17 cellular contexts compared by ENCODE assay signal in the genomic region with DNA sequence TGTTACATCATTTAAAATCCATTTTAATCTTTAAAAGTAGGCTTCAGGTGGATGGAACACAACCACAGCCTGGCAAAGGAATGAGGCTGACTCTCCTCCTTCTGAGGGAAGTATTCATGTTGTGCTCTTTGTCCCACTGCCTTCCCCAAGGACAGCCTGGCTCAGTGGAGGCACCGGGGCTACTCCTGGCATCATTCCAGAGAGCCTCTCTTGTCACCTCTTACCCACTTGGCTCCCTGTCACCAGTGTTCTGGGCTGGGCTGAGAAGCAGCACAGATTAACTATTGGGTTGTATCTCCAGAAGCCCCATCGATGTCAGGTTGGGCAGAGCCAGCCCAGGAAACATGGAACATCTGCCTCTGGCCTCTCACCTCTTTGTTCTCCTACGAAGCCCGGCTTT.
"Had no signal": no experiment of that assay in that cellular context is flagged by ENCODE, and none has a peak within 500 bp of the region (broad histone marks: within the 10 kb centered on the region; RNA-seq: fewer than 3 reads in every experiment).

No MANE protein-coding gene starts in this region.

- H3K9me3 ChIP-seq: gastrocnemius medialis, left lung, mucosa of descending colon, pancreas, tibial artery, uterus had no signal

- H3K36me3 Mint-ChIP-seq: memory B cell; naive thymus-derived CD4-positive, alpha-beta T cell; stimulated activated memory B cell treated with anti-CD40 and anti-IgM and Interleukin-4, amounts not matched to agents 10 μg/mL and 1 μg/mL and 100 μg/mL, for 72 hours had no signal

- H3K27ac Mint-ChIP-seq: activated T-helper 17 cell treated with anti-CD3 and anti-CD28 coated beads, Interleukin-2, amount 50 U/mL, for 72 hours; dendritic cell treated with granulocyte-macrophage colony-stimulating factor and Interleukin-4, amounts not matched to agents 40 ng/mL and 50 ng/mL, for 4 days; memory B cell; naive thymus-derived CD4-positive, alpha-beta T cell; stimulated activated memory B cell treated with anti-CD40 and anti-IgM and Interleukin-4, amounts not matched to agents 10 μg/mL and 1 μg/mL and 100 μg/mL, for 72 hours had no signal

- H3K4me1 Mint-ChIP-seq: activated T-helper 17 cell treated with anti-CD3 and anti-CD28 coated beads, Interleukin-2, amount 50 U/mL, for 72 hours; memory B cell; stimulated activated memory B cell treated with anti-CD40 and anti-IgM and Interleukin-4, amounts not matched to agents 10 μg/mL and 1 μg/mL and 100 μg/mL, for 72 hours had no signal

- H3K27me3 ChIP-seq: gastrocnemius medialis, left lung, pancreas, tibial artery, uterus had no signal

- H3K4me3 ChIP-seq: gastrocnemius medialis, left lung, mucosa of descending colon, pancreas, tibial artery, uterus had no signal

- H3K36me3 ChIP-seq: gastrocnemius medialis, left lung, pancreas, tibial artery, uterus had no signal

- H3K4me3 Mint-ChIP-seq: activated T-helper 17 cell treated with anti-CD3 and anti-CD28 coated beads, Interleukin-2, amount 50 U/mL, for 72 hours; dendritic cell treated with granulocyte-macrophage colony-stimulating factor and Interleukin-4, amounts not matched to agents 40 ng/mL and 50 ng/mL, for 4 days; memory B cell; naive thymus-derived CD4-positive, alpha-beta T cell; stimulated activated memory B cell treated with anti-CD40 and anti-IgM and Interleukin-4, amounts not matched to agents 10 μg/mL and 1 μg/mL and 100 μg/mL, for 72 hours had no signal

- ATAC-seq: activated T-helper 17 cell treated with anti-CD3 and anti-CD28 coated beads, Interleukin-2, amount 50 U/mL, for 72 hours; gastrocnemius medialis; left lung; mucosa of descending colon; naive thymus-derived CD4-positive, alpha-beta T cell; pancreas; stimulated activated memory B cell treated with anti-CD40 and anti-IgM and Interleukin-4, amounts not matched to agents 10 μg/mL and 1 μg/mL and 100 μg/mL, for 72 hours had no signal

- DNase-seq: activated CD4-positive, alpha-beta T cell treated with anti-CD3 and anti-CD28 coated beads for 1 hour; activated CD4-positive, alpha-beta T cell treated with anti-CD3 and anti-CD28 coated beads, Interleukin-2, amount 50 U/mL, for 48 hours; activated naive CD4-positive, alpha-beta T cell treated with Interleukin-2 at 50 U/mL for 16 hours; aorta; effector memory CD4-positive, alpha-beta T cell; gastrocnemius medialis; left lung; mucosa of descending colon; naive thymus-derived CD4-positive, alpha-beta T cell; pancreas; stimulated activated CD4-positive, alpha-beta T cell treated with anti-CD3 and anti-CD28 coated beads, Interleukin-2, amount 100 ng/mL, for 48 hours; tibial artery; uterus had no signal

- H3K4me1 ChIP-seq: gastrocnemius medialis, pancreas, tibial artery, uterus had no signal

- H3K27ac ChIP-seq: gastrocnemius medialis, left lung, pancreas, tibial artery, uterus had no signal

- H3K9me3 Mint-ChIP-seq: activated T-helper 17 cell treated with anti-CD3 and anti-CD28 coated beads, Interleukin-2, amount 50 U/mL, for 72 hours; dendritic cell treated with granulocyte-macrophage colony-stimulating factor and Interleukin-4, amounts not matched to agents 40 ng/mL and 50 ng/mL, for 4 days; memory B cell; naive thymus-derived CD4-positive, alpha-beta T cell; stimulated activated memory B cell treated with anti-CD40 and anti-IgM and Interleukin-4, amounts not matched to agents 10 μg/mL and 1 μg/mL and 100 μg/mL, for 72 hours had no signal
